15 cellular contexts compared by ENCODE assay signal in the genomic region with DNA sequence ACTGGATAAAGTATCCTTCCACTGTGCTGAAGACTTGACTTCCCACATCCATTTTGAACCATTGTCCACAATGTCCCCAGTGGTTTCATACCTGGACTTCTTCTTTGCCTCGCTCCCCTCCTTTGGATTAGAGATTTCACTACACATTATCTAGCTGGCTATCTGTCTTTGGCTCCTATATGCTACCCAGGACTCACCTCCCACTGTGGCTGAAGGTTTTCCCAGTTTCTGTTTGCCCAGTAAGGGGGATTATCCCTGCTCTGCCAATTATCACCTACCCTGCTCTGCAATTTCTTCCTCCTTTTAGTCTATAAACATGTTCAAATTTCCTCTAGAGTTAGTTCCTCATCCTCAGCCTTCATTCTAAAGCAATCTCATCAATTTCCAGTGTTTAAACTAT.
"Had no signal": no experiment of that assay in that cellular context is flagged by ENCODE, and none has a peak within 500 bp of the region (broad histone marks: within the 10 kb centered on the region; RNA-seq: fewer than 3 reads in every experiment).

No MANE protein-coding gene starts in this region.

- H3K4me3 ChIP-seq: dorsolateral prefrontal cortex, esophagus squamous epithelium, right atrium auricular region, tibial nerve, vagina had no signal

- DNase-seq: activated CD4-positive, alpha-beta T cell treated with anti-CD3 and anti-CD28 coated beads for 4 hours; activated naive CD4-positive, alpha-beta T cell treated with anti-CD3 and anti-CD28 coated beads, Interleukin-2, amount 50 U/mL, for 16 hours; amygdala; brain microvascular endothelial cell; dorsolateral prefrontal cortex; esophagus squamous epithelium; foreskin fibroblast; posterior cingulate gyrus; small intestine; T1000; WERI-Rb-1 had no signal

- H3K27ac Mint-ChIP-seq: activated T-helper 2 cell treated with anti-CD3 and anti-CD28 coated beads, Interferon-gamma antibody, Interleukin-2, Interleukin-4, amounts not matched to agents 10 μg/mL and 5 μg/mL and 100 μg/mL, durations not matched to agents 14 hours and 24 hours and 36 hours had no signal

- H3K9me3 ChIP-seq: esophagus squamous epithelium, right atrium auricular region, tibial nerve, vagina had no signal

- H3K4me1 ChIP-seq: vagina had no signal

- H3K27me3 ChIP-seq: brain microvascular endothelial cell, dorsolateral prefrontal cortex, esophagus squamous epithelium, right atrium auricular region, tibial nerve, vagina had no signal

- H3K27ac ChIP-seq: brain microvascular endothelial cell, dorsolateral prefrontal cortex, esophagus squamous epithelium, right atrium auricular region, tibial nerve, vagina, WERI-Rb-1 had no signal

- H3K9me3 Mint-ChIP-seq: activated T-helper 2 cell treated with anti-CD3 and anti-CD28 coated beads, Interferon-gamma antibody, Interleukin-2, Interleukin-4, amounts not matched to agents 10 μg/mL and 5 μg/mL and 100 μg/mL, durations not matched to agents 14 hours and 24 hours and 36 hours had no signal
